Comparison of ENCODE assay signal across 16 cellular contexts in genomic region chr3:154188416-154188815, GRCh38.
DNase-seq lines count a peak whose midpoint lies in the region; ATAC-seq and TF ChIP-seq lines count a peak whose summit lies in the region.
"Had no signal": no experiment of that assay in that cellular context is flagged by ENCODE, and none has a peak within 500 bp of the region (broad histone marks: within the 10 kb centered on the region; RNA-seq: fewer than 3 reads in every experiment).

No MANE protein-coding gene starts in this region.

- H3K9me3 ChIP-seq in BLaER1 treated with 17β-estradiol and CSF1 and Interleukin-3, amounts not matched to agents 10 nM and 100 nM (replicated peaks in 1 of 11) = no peaks in the 10 kb centered on the region
- H3K9me3 ChIP-seq: HAP-1 had no signal

- H3K4me1 Mint-ChIP-seq in glutamatergic neuron (ENCODE audit: low read depth, unreplicated experiment) = peaks cover 22% of the 10 kb centered on the region
- H3K4me1 Mint-ChIP-seq: CD8-positive, alpha-beta memory T cell had no signal

- no peak overlapping the region for H3K9ac ChIP-seq in BLaER1 treated with 17β-estradiol and CSF1 and Interleukin-3, amounts not matched to agents 10 nM and 100 nM

- H3K4me2 ChIP-seq in BLaER1 treated with 17β-estradiol and CSF1 and Interleukin-3, amounts not matched to agents 10 nM and 100 nM = peak overlapping the region in 10 of 11 experiments; percentile 18 to 63 (median 40); a peak in 18 of 22 replicates

- H3K36me3 ChIP-seq in BLaER1 treated with 17β-estradiol and CSF1 and Interleukin-3, amounts not matched to agents 10 nM and 100 nM = no peaks in the 10 kb centered on the region
- H3K36me3 ChIP-seq: HAP-1 had no signal

- CTCF ChIA-PET in HEK293T (lab: Yijun Ruan, JAX) = no interaction called here

- H4K20me1 ChIP-seq in BLaER1 treated with 17β-estradiol and CSF1 and Interleukin-3, amounts not matched to agents 10 nM and 100 nM = no peaks in the 10 kb centered on the region

- no peak for TF ChIP-seq CTCF in glutamatergic neuron (IDR thresholded peaks at IDR 0.05; ENCODE audit: partially characterized antibody, unreplicated experiment)

- POLR2A ChIA-PET in HEK293T (lab: Yijun Ruan, JAX) = interaction anchor here (0.8 kb wide), 1 partner anchor 67 kb away, joined by 3 read pairs; the partner anchor contains the start of gene ARHGEF26

- H3K27ac ChIP-seq in BLaER1 treated with 17β-estradiol and CSF1 and Interleukin-3, amounts not matched to agents 10 nM and 100 nM = peak overlapping the region in 2 of 11 experiments; percentile 10 to 47; a peak in 4 of 22 replicates

- no peaks in the 10 kb centered on the region for H3K27me3 Mint-ChIP-seq in glutamatergic neuron (ENCODE audit: unreplicated experiment)

- H3K4me3 Mint-ChIP-seq in glutamatergic neuron (ENCODE audit: unreplicated experiment) = no peak overlapping the region
- H3K4me3 Mint-ChIP-seq: CD14-positive monocyte; CD4-positive, alpha-beta T cell; CD8-positive, alpha-beta memory T cell had no signal

- no peaks in the 10 kb centered on the region for H3K27me3 ChIP-seq in BLaER1 treated with 17β-estradiol and CSF1 and Interleukin-3, amounts not matched to agents 10 nM and 100 nM

- peak overlapping the region; percentile 17 for H3K27ac Mint-ChIP-seq in glutamatergic neuron (ENCODE audit: unreplicated experiment)
- H3K27ac Mint-ChIP-seq: CD4-positive, alpha-beta T cell; CD8-positive, alpha-beta memory T cell had no signal

- H3K4me1 ChIP-seq in BLaER1 treated with 17β-estradiol and CSF1 and Interleukin-3, amounts not matched to agents 10 nM and 100 nM = peaks cover 12 to 24% (median 17%) of the 10 kb centered on the region in 10 experiments; a peak in 19 of 20 replicates
- H3K4me1 ChIP-seq: HAP-1 had no signal

- DNase-seq in HEK293T (ENCODE audit: extremely low spot score) (peak; percentile 53), glutamatergic neuron (no peak), SIG-M5 treated with dmso at 0.1 percent for 504 hours (lab: John Stamatoyannopoulos, UW; ENCODE audit: unreplicated experiment) (no peak)
- DNase-seq: Calu3; CD4-positive, alpha-beta T cell; CD8-positive, alpha-beta memory T cell; COR-L47; DMS53; DMS79 treated with DMSO at 0.1 percent for 48 hours; GF-D8; GOT3 had no signal

- H3K36me3 Mint-ChIP-seq in glutamatergic neuron (ENCODE audit: unreplicated experiment) = no peaks in the 10 kb centered on the region
- H3K36me3 Mint-ChIP-seq: CD14-positive monocyte; CD8-positive, alpha-beta memory T cell had no signal

- ATAC-seq in HG02885 (IDR thresholded peaks at IDR 0.05; ENCODE audit: poor library complexity, unreplicated experiment) (no peak), HG03196 (IDR thresholded peaks at IDR 0.05; ENCODE audit: unreplicated experiment) (no peak)

- H3K4me3 ChIP-seq in BLaER1 treated with 17β-estradiol and CSF1 and Interleukin-3, amounts not matched to agents 10 nM and 100 nM = no peak overlapping the region
- H3K4me3 ChIP-seq: HAP-1 had no signal

- H3K9me3 Mint-ChIP-seq in glutamatergic neuron (ENCODE audit: unreplicated experiment) = no peaks in the 10 kb centered on the region
- H3K9me3 Mint-ChIP-seq: CD4-positive, alpha-beta T cell had no signal

TF ChIP-seq in HEK293T, 16 proteins besides CTCF, POLR2A, EP300 and RAD21:
- TF ChIP-seq FOXA1 (IDR thresholded peaks at IDR 0.05) = no peak
- TF ChIP-seq CTBP1 (IDR thresholded peaks at IDR 0.05; ENCODE audit: borderline replicate concordance) = peak; percentile 88; the same call in 1 of the 2 replicates
- no peak for TF ChIP-seq SP1 (IDR thresholded peaks at IDR 0.05)
- no peak for TF ChIP-seq ZNF384 (IDR thresholded peaks at IDR 0.05)
- peak; percentile 66; the same call in 1 of the 2 replicates for TF ChIP-seq PKNOX1 (IDR thresholded peaks at IDR 0.05)
- peak; percentile 42; the same call in 1 of the 2 replicates for TF ChIP-seq FOXM1 (IDR thresholded peaks at IDR 0.05; ENCODE audit: borderline replicate concordance)
- peak; percentile 62; the same call in 1 of the 2 replicates for TF ChIP-seq ARNT (IDR thresholded peaks at IDR 0.05)
